Comparison of ENCODE assay signal across 28 cellular contexts in genomic region chr19:50158577-50158976, GRCh38. TPM values are rescaled to one million over a fixed set of nuclear protein-coding genes. Genes with fewer than 3 reads are reported as not detected.
"Had no signal": no experiment of that assay in that cellular context is flagged by ENCODE, and none has a peak within 500 bp of the region (broad histone marks: within the 10 kb centered on the region; RNA-seq: fewer than 3 reads in every experiment).

No MANE protein-coding gene starts in this region.

- FAIRE-seq: colon, RCC 7860, TTC549 had no signal

- H3K36me3 ChIP-seq: MG63 had no signal

- DNase-seq: activated CD4-positive, alpha-beta T cell treated with anti-CD3 and anti-CD28 coated beads for 36 hours; activated CD4-positive, alpha-beta T cell treated with anti-CD3 and anti-CD28 coated beads, Interleukin-2, amount 10 ng/mL, durations not matched to agents 7 days and 5 days; activated CD4-positive, alpha-beta T cell treated with anti-CD3 and anti-CD28 coated beads, Interleukin-2, amount 50 U/mL, for 48 hours; activated CD8-positive, alpha-beta T cell treated with anti-CD3 and anti-CD28 coated beads, Interleukin-2, amount 10 ng/mL, durations not matched to agents 7 days and 5 days; activated gamma-delta T cell treated with Interleukin-2 at 50 U/mL for 16 hours; activated naive CD4-positive, alpha-beta T cell treated with anti-CD3 and anti-CD28 coated beads for 36 hours; activated T-cell treated with anti-CD3 and anti-CD28 coated beads, Interleukin-2, amount 50 U/mL, for 24 hours; anterior cingulate cortex; central memory CD4-positive, alpha-beta T cell; Kasumi-1; MG63; NCI-H1092; NCI-H1436 treated with DMSO at 0.1 percent for 48 hours; NCI-H1694 treated with DMSO at 0.1 percent for 48 hours; NCI-H2029; NCI-H345; NCI-H524 treated with DMSO at 0.1 percent for 48 hours; PC-3; Right ventricle myocardium superior had no signal

- ATAC-seq: activated CD4-positive, alpha-beta T cell treated with anti-CD3 and anti-CD28 coated beads for 36 hours; activated CD4-positive, CD25-positive, alpha-beta regulatory T cell treated with anti-CD3 and anti-CD28 coated beads, Interleukin-2, amount 50 U/mL, for 24 hours; activated CD8-positive, alpha-beta T cell treated with anti-CD3 and anti-CD28 coated beads, Interleukin-2, amount 10 ng/mL, durations not matched to agents 7 days and 5 days; activated naive CD4-positive, alpha-beta T cell treated with anti-CD3 and anti-CD28 coated beads, Interleukin-2, amount 50 U/mL, for 72 hours; PC-3 had no signal

- H3K27ac ChIP-seq: SK-N-MC had no signal

- H3K4me3 ChIP-seq: MG63, SK-N-MC had no signal

- H3K9me3 ChIP-seq: MG63 had no signal

RNA-seq across cellular contexts. Expression of gene IZUMO2, which starts 4.5 kb away (rescaled TPM):
- total RNA-seq: activated CD4-positive, alpha-beta T cell treated with anti-CD3 and anti-CD28 coated beads for 36 hours; activated CD4-positive, alpha-beta T cell treated with anti-CD3 and anti-CD28 coated beads, Interleukin-2, amount 10 ng/mL, durations not matched to agents 7 days and 5 days; activated CD8-positive, alpha-beta T cell treated with anti-CD3 and anti-CD28 coated beads, Interleukin-2, amount 10 ng/mL, durations not matched to agents 7 days and 5 days; activated naive CD4-positive, alpha-beta T cell treated with anti-CD3 and anti-CD28 coated beads for 36 hours; activated naive CD4-positive, alpha-beta T cell treated with anti-CD3 and anti-CD28 coated beads, Interleukin-2, amount 50 U/mL, for 72 hours; activated T-helper 2 cell treated with anti-CD3 and anti-CD28 coated beads, Interferon-gamma antibody, Interleukin-2, Interleukin-4, amounts not matched to agents 10 μg/mL and 5 μg/mL and 100 μg/mL, durations not matched to agents 14 hours and 24 hours and 36 hours; cerebellum; NCI-H460; PC-3; Right ventricle myocardium superior had no signal

RNA-seq across cellular contexts. Expression of gene MYH14, which starts 44.8 kb away (rescaled TPM):
- total RNA-seq: activated CD4-positive, alpha-beta T cell treated with anti-CD3 and anti-CD28 coated beads for 36 hours; activated CD4-positive, alpha-beta T cell treated with anti-CD3 and anti-CD28 coated beads, Interleukin-2, amount 10 ng/mL, durations not matched to agents 7 days and 5 days; activated CD8-positive, alpha-beta T cell treated with anti-CD3 and anti-CD28 coated beads, Interleukin-2, amount 10 ng/mL, durations not matched to agents 7 days and 5 days; activated naive CD4-positive, alpha-beta T cell treated with anti-CD3 and anti-CD28 coated beads for 36 hours; activated naive CD4-positive, alpha-beta T cell treated with anti-CD3 and anti-CD28 coated beads, Interleukin-2, amount 50 U/mL, for 72 hours; activated T-helper 2 cell treated with anti-CD3 and anti-CD28 coated beads, Interferon-gamma antibody, Interleukin-2, Interleukin-4, amounts not matched to agents 10 μg/mL and 5 μg/mL and 100 μg/mL, durations not matched to agents 14 hours and 24 hours and 36 hours had no signal
